ENCODE assay signal across 11 cellular contexts in genomic region chr9:107733530-107733907, GRCh38.
DNase-seq lines count a peak whose midpoint lies in the region; ATAC-seq and TF ChIP-seq lines count a peak whose summit lies in the region.
"Had no signal": no experiment of that assay in that cellular context is flagged by ENCODE, and none has a peak within 500 bp of the region (broad histone marks: within the 10 kb centered on the region; RNA-seq: fewer than 3 reads in every experiment).

No MANE protein-coding gene starts in this region.

- no peaks in the 10 kb centered on the region for H4K20me1 ChIP-seq in MM.1S (ENCODE audit: insufficient read depth, low read length)

- H3K4me1 Mint-ChIP-seq in CD8-positive, alpha-beta memory T cell: no peaks in the 10 kb centered on the region
- H3K4me1 Mint-ChIP-seq in T-cell: no peaks in the 10 kb centered on the region
- H3K4me1 Mint-ChIP-seq: endodermal cell had no signal

- H3K4me3 ChIP-seq in MM.1S (ENCODE audit: low read length) (0 out of 2 replicates have a peak overlapping the region, but pooled peaks have one; percentile 5), right lobe of liver (peak overlapping the region in 2 of 3 donors; percentile 21 to 22)
- no peak overlapping the region for H3K4me3 ChIP-seq in CD8-positive, alpha-beta memory T cell (ENCODE audit: low read length)

- H3K27me3 Mint-ChIP-seq in CD8-positive, alpha-beta memory T cell: no peaks in the 10 kb centered on the region
- H3K27me3 Mint-ChIP-seq in T-cell: no peaks in the 10 kb centered on the region

- no peaks in the 10 kb centered on the region for H3K36me3 Mint-ChIP-seq in CD8-positive, alpha-beta memory T cell
- no peaks in the 10 kb centered on the region for H3K36me3 Mint-ChIP-seq in T-cell

- no peaks in the 10 kb centered on the region for H3K9me2 ChIP-seq in MM.1S (replicated peaks; ENCODE audit: insufficient read depth, low read length)

- H3K4me2 ChIP-seq in MM.1S (ENCODE audit: low read depth, low read length): peak overlapping the region; percentile 48

- H3K27ac Mint-ChIP-seq in CD8-positive, alpha-beta memory T cell: no peak overlapping the region
- no peak overlapping the region for H3K27ac Mint-ChIP-seq in T-cell
- H3K27ac Mint-ChIP-seq: endodermal cell, progenitor cell of endocrine pancreas had no signal

- peak overlapping the region; percentile 11; the same call in 1 of the 2 replicates for H3K9ac ChIP-seq in MM.1S (ENCODE audit: low read length)

- H3K79me2 ChIP-seq in MM.1S (ENCODE audit: low read length): no peaks in the 10 kb centered on the region

- H3K9me3 ChIP-seq in MM.1S (replicated peaks; ENCODE audit: insufficient read depth, low read length) (no peaks in the 10 kb centered on the region), right lobe of liver (no peaks in the 10 kb centered on the region)
- H3K9me3 ChIP-seq in CD8-positive, alpha-beta memory T cell (ENCODE audit: low read length): no peaks in the 10 kb centered on the region

- H3K27me3 ChIP-seq in MM.1S (replicated peaks; ENCODE audit: insufficient read depth, low read length) (no peaks in the 10 kb centered on the region), right lobe of liver (no peaks in the 10 kb centered on the region)
- H3K27me3 ChIP-seq in CD8-positive, alpha-beta memory T cell (ENCODE audit: insufficient read depth, low read length, poor library complexity, severe bottlenecking): no peaks in the 10 kb centered on the region

- peak; percentile 62 to 84 (median 76) for ATAC-seq in right lobe of liver
- ATAC-seq in HG02571 (IDR thresholded peaks at IDR 0.05; ENCODE audit: unreplicated experiment): no peak
- no peak for ATAC-seq in T-cell (replicated peaks in 1 of 4)

- peak overlapping the region; percentile 47; the same call in 1 of the 2 replicates for H2AFZ ChIP-seq in MM.1S (ENCODE audit: low read length)

- H3K27ac ChIP-seq in MM.1S (ENCODE audit: low read length) (no peak overlapping the region), right lobe of liver (peak overlapping the region; percentile 67 to 80 (median 79)), temporal lobe (ENCODE audit: low read depth, low read length) (peak overlapping the region; percentile 27)
- H3K27ac ChIP-seq in CD8-positive, alpha-beta memory T cell (ENCODE audit: low read depth, low read length): no peak overlapping the region

- DNase-seq in MM.1S (peak; percentile 7), dermis blood vessel endothelial cell (peak; percentile 56), right lobe of liver (peak in 2 of 3 donors; percentile 58 to 67), T-cell (no peak)
- no peak for DNase-seq in activated CD4-positive, alpha-beta T cell treated with anti-CD3 and anti-CD28 coated beads, Interleukin-2, amount 50 U/mL, for 1 hour
- no peak for DNase-seq in CD8-positive, alpha-beta memory T cell
- DNase-seq: activated CD8-positive, alpha-beta memory T cell treated with anti-CD3 and anti-CD28 coated beads, Interleukin-2, amount 50 U/mL, for 4 hours; endodermal cell had no signal

- 33% methylated on average over 5 of the region's 5 CpGs for WGBS in right lobe of liver (ENCODE audit: insufficient coverage, low coverage, low lambda C conversion rate, missing lambda C conversion rate)

- H3K36me3 ChIP-seq in MM.1S (replicated peaks; ENCODE audit: insufficient read depth, low read length) (no peaks in the 10 kb centered on the region), right lobe of liver (no peaks in the 10 kb centered on the region)
- H3K36me3 ChIP-seq in CD8-positive, alpha-beta memory T cell (ENCODE audit: insufficient read depth, low read length): no peaks in the 10 kb centered on the region

- H3K4me1 ChIP-seq in MM.1S (ENCODE audit: low read length) (0 out of 2 replicates have a peak, but pooled peaks cover 3% of the 10 kb centered on the region), right lobe of liver (peaks cover 0 to 27% (median 5%) of the 10 kb centered on the region in 4 donors)
- no peaks in the 10 kb centered on the region for H3K4me1 ChIP-seq in CD8-positive, alpha-beta memory T cell (ENCODE audit: insufficient read depth, low read length)

- no peak for TF ChIP-seq CTCF in MM.1S (IDR thresholded peaks at IDR 0.05; ENCODE audit: low read length)
- TF ChIP-seq CTCF in right lobe of liver (IDR thresholded peaks at IDR 0.05): no peak

- CTCF ChIA-PET in CD8-positive, alpha-beta memory T cell (lab: Charles Lee): no interaction called here
- CTCF ChIA-PET in T-cell (lab: Charles Lee): no interaction called here

- H3F3A ChIP-seq in MM.1S (ENCODE audit: insufficient read depth, low read length): no peaks in the 10 kb centered on the region

- no peak for TF ChIP-seq POLR2A in right lobe of liver (IDR thresholded peaks at IDR 0.05)

- no peak overlapping the region for H3K4me3 Mint-ChIP-seq in CD8-positive, alpha-beta memory T cell
- no peak overlapping the region for H3K4me3 Mint-ChIP-seq in T-cell
- H3K4me3 Mint-ChIP-seq: endodermal cell had no signal

- POLR2A ChIA-PET in CD8-positive, alpha-beta memory T cell (lab: Charles Lee): no interaction called here
- POLR2A ChIA-PET in T-cell (lab: Charles Lee): no interaction called here

- intact Hi-C loops in right lobe of liver (cut with DNase I): no loop called here

- H3K9me3 Mint-ChIP-seq in CD8-positive, alpha-beta memory T cell: peaks cover 0 to 4% (median 3%) of the 10 kb centered on the region in 5 donors
- peaks cover 2 to 7% (median 3%) of the 10 kb centered on the region in 3 donors for H3K9me3 Mint-ChIP-seq in T-cell
- H3K9me3 Mint-ChIP-seq: endodermal cell had no signal

Comparison
In these comparisons a context has a peak if more than half of its experiments do, and no peak if none do; other contexts are left out.
1. DNase-seq: peak in MM.1S (single experiment), dermis blood vessel endothelial cell (single experiment) and right lobe of liver (2 of 3); none in activated CD4-positive, alpha-beta T cell treated with anti-CD3 and anti-CD28 coated beads, Interleukin-2, amount 50 U/mL, for 1 hour (single experiment), CD8-positive, alpha-beta memory T cell (0 of 5) and T-cell (0 of 34).
2. H3K27ac ChIP-seq: peak in right lobe of liver (3 of 3) and temporal lobe (single experiment); none in MM.1S (single experiment) and CD8-positive, alpha-beta memory T cell (single experiment).
3. ATAC-seq: peak in right lobe of liver (4 of 4); none in HG02571 (single experiment) and T-cell (0 of 4).